Comparison of ENCODE assay signal across 22 cellular contexts in genomic region chr6:89630488-89630887, GRCh38.
"Had no signal": no experiment of that assay in that cellular context is flagged by ENCODE, and none has a peak within 500 bp of the region (broad histone marks: within the 10 kb centered on the region; RNA-seq: fewer than 3 reads in every experiment).

No MANE protein-coding gene starts in this region.

- H3K9me3 ChIP-seq: breast epithelium, spleen, upper lobe of right lung had no signal

- H3K27ac ChIP-seq: breast epithelium, spleen, upper lobe of right lung had no signal

- ATAC-seq: activated CD4-positive, alpha-beta T cell treated with anti-CD3 and anti-CD28 coated beads for 36 hours; activated CD8-positive, alpha-beta memory T cell treated with anti-CD3 and anti-CD28 coated beads, Interleukin-2, amount 10 ng/mL, durations not matched to agents 7 days and 5 days; upper lobe of right lung; WTC11 had no signal

- H3K27me3 Mint-ChIP-seq: activated CD4-positive, alpha-beta T cell treated with anti-CD3 and anti-CD28 coated beads for 36 hours; activated CD8-positive, alpha-beta memory T cell treated with anti-CD3 and anti-CD28 coated beads, Interleukin-2, amount 10 ng/mL, durations not matched to agents 7 days and 5 days had no signal

- H3K4me1 ChIP-seq: breast epithelium, spleen, upper lobe of right lung had no signal

- H3K4me1 Mint-ChIP-seq: activated CD4-positive, alpha-beta T cell treated with anti-CD3 and anti-CD28 coated beads for 36 hours; activated CD8-positive, alpha-beta memory T cell treated with anti-CD3 and anti-CD28 coated beads, Interleukin-2, amount 10 ng/mL, durations not matched to agents 7 days and 5 days; nephron had no signal

- H3K27me3 ChIP-seq: breast epithelium, spleen, upper lobe of right lung had no signal

- H3K36me3 ChIP-seq: breast epithelium had no signal

- H3K4me3 Mint-ChIP-seq: activated CD4-positive, alpha-beta T cell treated with anti-CD3 and anti-CD28 coated beads for 36 hours; activated CD8-positive, alpha-beta memory T cell treated with anti-CD3 and anti-CD28 coated beads, Interleukin-2, amount 10 ng/mL, durations not matched to agents 7 days and 5 days; activated T-helper 1 cell treated with anti-CD3 and anti-CD28 coated beads, Interleukin-12 subunit alpha, Interleukin-12 subunit beta, Interleukin-2, Interleukin-4 antibody, amounts not matched to agents 30 ng/mL and 10 ng/mL and 1 ng/mL, durations not matched to agents 14 hours and 24 hours and 36 hours; nephron; T-helper 1 cell treated with Interleukin-12 subunit alpha and Interleukin-12 subunit beta and Interleukin-4 antibody, amounts not matched to agents 30 μg/mL and 1 μg/mL, for 36 hours; WTC11 had no signal

- H3K9me3 Mint-ChIP-seq: activated T-helper 1 cell treated with anti-CD3 and anti-CD28 coated beads, Interleukin-12 subunit alpha, Interleukin-12 subunit beta, Interleukin-2, Interleukin-4 antibody, amounts not matched to agents 30 ng/mL and 10 ng/mL and 1 ng/mL, durations not matched to agents 14 hours and 24 hours and 36 hours; nephron; T-helper 1 cell treated with Interleukin-12 subunit alpha and Interleukin-12 subunit beta and Interleukin-4 antibody, amounts not matched to agents 30 μg/mL and 1 μg/mL, for 36 hours; WTC11 had no signal

- H3K27ac Mint-ChIP-seq: activated CD4-positive, alpha-beta T cell treated with anti-CD3 and anti-CD28 coated beads for 36 hours; activated CD8-positive, alpha-beta memory T cell treated with anti-CD3 and anti-CD28 coated beads, Interleukin-2, amount 10 ng/mL, durations not matched to agents 7 days and 5 days; activated T-helper 1 cell treated with anti-CD3 and anti-CD28 coated beads, Interleukin-12 subunit alpha, Interleukin-12 subunit beta, Interleukin-2, Interleukin-4 antibody, amounts not matched to agents 30 ng/mL and 10 ng/mL and 1 ng/mL, durations not matched to agents 14 hours and 24 hours and 36 hours; nephron; T-helper 1 cell treated with Interleukin-12 subunit alpha and Interleukin-12 subunit beta and Interleukin-4 antibody, amounts not matched to agents 30 μg/mL and 1 μg/mL, for 36 hours; WTC11 had no signal

- DNase-seq: activated CD4-positive, alpha-beta T cell treated with anti-CD3 and anti-CD28 coated beads for 36 hours; activated CD4-positive, alpha-beta T cell treated with anti-CD3 and anti-CD28 coated beads, Interleukin-2, amount 50 U/mL, for 48 hours; activated CD8-positive, alpha-beta memory T cell treated with anti-CD3 and anti-CD28 coated beads, Interleukin-2, amount 10 ng/mL, durations not matched to agents 7 days and 5 days; activated gamma-delta T cell; activated naive CD4-positive, alpha-beta T cell treated with anti-CD3 and anti-CD28 coated beads, Interleukin-2, amount 50 U/mL, for 16 hours; activated T-cell treated with anti-CD3 and anti-CD28 coated beads for 4 hours; aorta; effector CD8-positive, alpha-beta T cell; erythroblast; foreskin fibroblast; mesenchymal stem cell; retina; spleen; stimulated activated CD4-positive, alpha-beta T cell treated with anti-CD3 and anti-CD28 coated beads, Interleukin-4, amount 100 ng/mL, for 1 hour; stimulated activated naive CD4-positive, alpha-beta T cell treated with Interleukin-2 at 50 U/mL for 16 hours; T1000; upper lobe of right lung had no signal

- H3K4me3 ChIP-seq: breast epithelium, spleen, upper lobe of right lung had no signal
